ENCODE assay signal across 19 cellular contexts in the genomic region with DNA sequence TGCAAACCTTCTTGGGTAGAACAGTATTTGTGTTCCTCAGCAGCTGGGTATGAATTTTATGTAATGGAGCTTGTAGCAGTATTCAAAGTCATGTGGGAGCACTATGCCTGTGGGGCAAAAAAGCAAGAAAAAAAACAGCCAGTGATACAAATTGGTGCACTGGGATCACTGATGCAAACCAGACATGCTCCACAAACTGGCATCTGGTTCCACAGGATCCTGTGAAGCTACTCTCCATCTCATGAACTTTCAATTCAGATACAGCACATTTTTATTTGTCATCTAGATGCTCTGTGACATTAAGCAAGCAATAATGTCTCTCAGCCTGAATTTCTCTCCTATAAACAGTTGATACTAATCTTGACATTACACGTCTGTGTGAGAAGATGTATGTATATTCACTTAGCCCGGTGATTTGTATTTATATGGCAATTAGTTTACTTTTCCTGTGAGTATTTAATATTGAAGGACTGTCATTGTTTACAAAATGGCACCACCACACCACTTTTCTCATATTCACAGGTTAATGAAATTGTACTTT.
"Had no signal": no experiment of that assay in that cellular context is flagged by ENCODE, and none has a peak within 500 bp of the region (broad histone marks: within the 10 kb centered on the region; RNA-seq: fewer than 3 reads in every experiment).

No MANE protein-coding gene starts in this region.

- DNase-seq: hypothalamus; immature natural killer cell; kidney; left colon; left ventricle myocardium inferior; naive thymus-derived CD8-positive, alpha-beta T cell; ovary; stimulated activated CD4-positive, alpha-beta T cell treated with anti-CD3 and anti-CD28 coated beads, Interleukin-12 subunit alpha, Interleukin-12 subunit beta, amount 100 ng/mL, for 4 hours; stimulated activated CD4-positive, alpha-beta T cell treated with anti-CD3 and anti-CD28 coated beads, Interleukin-15, amount 100 ng/mL, for 24 hours; stimulated activated CD4-positive, alpha-beta T cell treated with anti-CD3 and anti-CD28 coated beads, Interleukin-2, amount 100 ng/mL, for 24 hours; stimulated activated CD4-positive, alpha-beta T cell treated with anti-CD3 and anti-CD28 coated beads, Interleukin-4, amount 100 ng/mL, for 1 hour; stimulated activated naive B cell treated with anti-CD40 and anti-IgM and Interleukin-4, amounts not matched to agents 10 μg/mL and 1 μg/mL and 100 μg/mL, for 72 hours; stimulated activated naive CD8-positive, alpha-beta T cell treated with anti-CD3 and anti-CD28 coated beads, Interleukin-15, Interleukin-2, amounts not matched to agents 100 U/mL and 50 U/mL, for 24 hours; stomach; testis; thyroid gland; transverse colon; upper lobe of right lung had no signal

- ATAC-seq: left colon; naive thymus-derived CD8-positive, alpha-beta T cell; sciatic nerve; stimulated activated naive B cell treated with anti-CD40 and anti-IgM and Interleukin-4, amounts not matched to agents 10 μg/mL and 1 μg/mL and 100 μg/mL, for 72 hours; stimulated activated naive CD8-positive, alpha-beta T cell treated with anti-CD3 and anti-CD28 coated beads, Interleukin-15, Interleukin-2, amounts not matched to agents 100 U/mL and 50 U/mL, for 24 hours; upper lobe of right lung had no signal
